In the genomic region with DNA sequence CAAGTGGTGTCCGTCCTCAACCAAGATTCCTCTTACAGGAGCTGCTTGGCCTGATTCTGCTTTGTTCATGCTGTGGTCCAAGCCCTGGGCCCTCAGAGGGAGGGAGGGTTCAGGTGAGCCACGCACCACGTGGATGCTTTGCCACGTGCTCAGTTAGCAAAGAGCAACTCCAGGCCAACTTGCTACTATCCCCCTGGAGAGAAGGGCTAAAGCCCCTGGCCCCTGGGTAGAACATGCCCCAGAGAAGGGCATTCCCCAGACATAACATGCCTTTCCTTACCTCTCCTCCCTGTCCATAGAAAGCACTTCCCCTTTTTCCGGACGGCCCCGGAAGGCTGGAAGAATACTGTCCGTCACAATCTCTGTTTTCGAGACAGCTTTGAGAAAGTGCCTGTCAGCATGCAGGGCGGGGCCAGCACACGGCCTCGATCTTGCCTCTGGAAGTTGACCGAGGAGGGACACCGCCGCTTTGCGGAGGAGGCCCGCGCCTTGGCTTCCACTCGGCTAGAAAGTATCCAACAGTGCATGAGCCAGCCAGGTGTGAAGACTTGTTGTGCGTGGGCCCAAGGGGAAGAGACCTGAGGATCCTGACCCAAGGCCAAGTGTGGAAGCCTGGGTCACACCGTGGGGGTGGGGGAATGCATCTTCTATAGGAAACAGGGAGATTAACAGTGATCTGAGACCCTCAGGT, we compare ENCODE assay signal across 1 cellular context.
TF ChIP-seq lines count a peak whose summit lies in the region.

No MANE protein-coding gene starts in this region.

TF ChIP-seq in GM23338, 12 proteins besides CTCF, POLR2A, EP300 and RAD21:
- TF ChIP-seq, protein P1, sequence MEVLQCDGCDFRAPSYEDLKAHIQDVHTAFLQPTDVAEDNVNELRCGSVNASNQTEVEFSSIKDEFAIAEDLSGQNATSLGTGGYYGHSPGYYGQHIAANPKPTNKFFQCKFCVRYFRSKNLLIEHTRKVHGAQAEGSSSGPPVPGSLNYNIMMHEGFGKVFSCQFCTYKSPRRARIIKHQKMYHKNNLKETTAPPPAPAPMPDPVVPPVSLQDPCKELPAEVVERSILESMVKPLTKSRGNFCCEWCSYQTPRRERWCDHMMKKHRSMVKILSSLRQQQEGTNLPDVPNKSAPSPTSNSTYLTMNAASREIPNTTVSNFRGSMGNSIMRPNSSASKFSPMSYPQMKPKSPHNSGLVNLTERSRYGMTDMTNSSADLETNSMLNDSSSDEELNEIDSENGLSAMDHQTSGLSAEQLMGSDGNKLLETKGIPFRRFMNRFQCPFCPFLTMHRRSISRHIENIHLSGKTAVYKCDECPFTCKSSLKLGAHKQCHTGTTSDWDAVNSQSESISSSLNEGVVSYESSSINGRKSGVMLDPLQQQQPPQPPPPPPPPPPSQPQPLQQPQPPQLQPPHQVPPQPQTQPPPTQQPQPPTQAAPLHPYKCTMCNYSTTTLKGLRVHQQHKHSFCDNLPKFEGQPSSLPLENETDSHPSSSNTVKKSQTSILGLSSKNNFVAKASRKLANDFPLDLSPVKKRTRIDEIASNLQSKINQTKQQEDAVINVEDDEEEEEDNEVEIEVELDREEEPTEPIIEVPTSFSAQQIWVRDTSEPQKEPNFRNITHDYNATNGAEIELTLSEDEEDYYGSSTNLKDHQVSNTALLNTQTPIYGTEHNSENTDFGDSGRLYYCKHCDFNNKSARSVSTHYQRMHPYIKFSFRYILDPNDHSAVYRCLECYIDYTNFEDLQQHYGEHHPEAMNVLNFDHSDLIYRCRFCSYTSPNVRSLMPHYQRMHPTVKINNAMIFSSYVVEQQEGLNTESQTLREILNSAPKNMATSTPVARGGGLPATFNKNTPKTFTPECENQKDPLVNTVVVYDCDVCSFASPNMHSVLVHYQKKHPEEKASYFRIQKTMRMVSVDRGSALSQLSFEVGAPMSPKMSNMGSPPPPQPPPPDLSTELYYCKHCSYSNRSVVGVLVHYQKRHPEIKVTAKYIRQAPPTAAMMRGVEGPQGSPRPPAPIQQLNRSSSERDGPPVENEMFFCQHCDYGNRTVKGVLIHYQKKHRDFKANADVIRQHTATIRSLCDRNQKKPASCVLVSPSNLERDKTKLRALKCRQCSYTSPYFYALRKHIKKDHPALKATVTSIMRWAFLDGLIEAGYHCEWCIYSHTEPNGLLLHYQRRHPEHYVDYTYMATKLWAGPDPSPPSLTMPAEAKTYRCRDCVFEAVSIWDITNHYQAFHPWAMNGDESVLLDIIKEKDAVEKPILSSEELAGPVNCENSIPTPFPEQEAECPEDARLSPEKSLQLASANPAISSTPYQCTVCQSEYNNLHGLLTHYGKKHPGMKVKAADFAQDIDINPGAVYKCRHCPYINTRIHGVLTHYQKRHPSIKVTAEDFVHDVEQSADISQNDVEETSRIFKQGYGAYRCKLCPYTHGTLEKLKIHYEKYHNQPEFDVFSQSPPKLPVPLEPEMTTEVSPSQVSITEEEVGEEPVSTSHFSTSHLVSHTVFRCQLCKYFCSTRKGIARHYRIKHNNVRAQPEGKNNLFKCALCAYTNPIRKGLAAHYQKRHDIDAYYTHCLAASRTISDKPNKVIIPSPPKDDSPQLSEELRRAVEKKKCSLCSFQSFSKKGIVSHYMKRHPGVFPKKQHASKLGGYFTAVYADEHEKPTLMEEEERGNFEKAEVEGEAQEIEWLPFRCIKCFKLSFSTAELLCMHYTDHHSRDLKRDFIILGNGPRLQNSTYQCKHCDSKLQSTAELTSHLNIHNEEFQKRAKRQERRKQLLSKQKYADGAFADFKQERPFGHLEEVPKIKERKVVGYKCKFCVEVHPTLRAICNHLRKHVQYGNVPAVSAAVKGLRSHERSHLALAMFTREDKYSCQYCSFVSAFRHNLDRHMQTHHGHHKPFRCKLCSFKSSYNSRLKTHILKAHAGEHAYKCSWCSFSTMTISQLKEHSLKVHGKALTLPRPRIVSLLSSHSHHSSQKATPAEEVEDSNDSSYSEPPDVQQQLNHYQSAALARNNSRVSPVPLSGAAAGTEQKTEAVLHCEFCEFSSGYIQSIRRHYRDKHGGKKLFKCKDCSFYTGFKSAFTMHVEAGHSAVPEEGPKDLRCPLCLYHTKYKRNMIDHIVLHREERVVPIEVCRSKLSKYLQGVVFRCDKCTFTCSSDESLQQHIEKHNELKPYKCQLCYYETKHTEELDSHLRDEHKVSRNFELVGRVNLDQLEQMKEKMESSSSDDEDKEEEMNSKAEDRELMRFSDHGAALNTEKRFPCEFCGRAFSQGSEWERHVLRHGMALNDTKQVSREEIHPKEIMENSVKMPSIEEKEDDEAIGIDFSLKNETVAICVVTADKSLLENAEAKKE (CRISPR knock-in tag; IDR thresholded peaks at IDR 0.05): no peak
- TF ChIP-seq ZNF331 (CRISPR knock-in tag; IDR thresholded peaks at IDR 0.05; ENCODE audit: low read depth) (no peak), CREB1 (CRISPR knock-in tag; IDR thresholded peaks at IDR 0.05; ENCODE audit: low read depth) (no peak), POLR2AphosphoS5 (IDR thresholded peaks at IDR 0.05; ENCODE audit: low read depth) (no peak), STAT1 (IDR thresholded peaks at IDR 0.05; ENCODE audit: unreplicated experiment) (no peak), JUNB (IDR thresholded peaks at IDR 0.05; ENCODE audit: unreplicated experiment) (no peak), EZH2 (IDR thresholded peaks at IDR 0.05; ENCODE audit: low read depth, unreplicated experiment) (no peak), ZNF114 (CRISPR knock-in tag; IDR thresholded peaks at IDR 0.05) (no peak), NANOG (IDR thresholded peaks at IDR 0.05; ENCODE audit: borderline replicate concordance) (no peak), EZH2phosphoT487 (IDR thresholded peaks at IDR 0.05; ENCODE audit: unreplicated experiment) (no peak)
- TF ChIP-seq, protein P2, sequence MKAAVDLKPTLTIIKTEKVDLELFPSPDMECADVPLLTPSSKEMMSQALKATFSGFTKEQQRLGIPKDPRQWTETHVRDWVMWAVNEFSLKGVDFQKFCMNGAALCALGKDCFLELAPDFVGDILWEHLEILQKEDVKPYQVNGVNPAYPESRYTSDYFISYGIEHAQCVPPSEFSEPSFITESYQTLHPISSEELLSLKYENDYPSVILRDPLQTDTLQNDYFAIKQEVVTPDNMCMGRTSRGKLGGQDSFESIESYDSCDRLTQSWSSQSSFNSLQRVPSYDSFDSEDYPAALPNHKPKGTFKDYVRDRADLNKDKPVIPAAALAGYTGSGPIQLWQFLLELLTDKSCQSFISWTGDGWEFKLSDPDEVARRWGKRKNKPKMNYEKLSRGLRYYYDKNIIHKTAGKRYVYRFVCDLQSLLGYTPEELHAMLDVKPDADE (IDR thresholded peaks at IDR 0.05): no peak
- TF ChIP-seq, protein P3, sequence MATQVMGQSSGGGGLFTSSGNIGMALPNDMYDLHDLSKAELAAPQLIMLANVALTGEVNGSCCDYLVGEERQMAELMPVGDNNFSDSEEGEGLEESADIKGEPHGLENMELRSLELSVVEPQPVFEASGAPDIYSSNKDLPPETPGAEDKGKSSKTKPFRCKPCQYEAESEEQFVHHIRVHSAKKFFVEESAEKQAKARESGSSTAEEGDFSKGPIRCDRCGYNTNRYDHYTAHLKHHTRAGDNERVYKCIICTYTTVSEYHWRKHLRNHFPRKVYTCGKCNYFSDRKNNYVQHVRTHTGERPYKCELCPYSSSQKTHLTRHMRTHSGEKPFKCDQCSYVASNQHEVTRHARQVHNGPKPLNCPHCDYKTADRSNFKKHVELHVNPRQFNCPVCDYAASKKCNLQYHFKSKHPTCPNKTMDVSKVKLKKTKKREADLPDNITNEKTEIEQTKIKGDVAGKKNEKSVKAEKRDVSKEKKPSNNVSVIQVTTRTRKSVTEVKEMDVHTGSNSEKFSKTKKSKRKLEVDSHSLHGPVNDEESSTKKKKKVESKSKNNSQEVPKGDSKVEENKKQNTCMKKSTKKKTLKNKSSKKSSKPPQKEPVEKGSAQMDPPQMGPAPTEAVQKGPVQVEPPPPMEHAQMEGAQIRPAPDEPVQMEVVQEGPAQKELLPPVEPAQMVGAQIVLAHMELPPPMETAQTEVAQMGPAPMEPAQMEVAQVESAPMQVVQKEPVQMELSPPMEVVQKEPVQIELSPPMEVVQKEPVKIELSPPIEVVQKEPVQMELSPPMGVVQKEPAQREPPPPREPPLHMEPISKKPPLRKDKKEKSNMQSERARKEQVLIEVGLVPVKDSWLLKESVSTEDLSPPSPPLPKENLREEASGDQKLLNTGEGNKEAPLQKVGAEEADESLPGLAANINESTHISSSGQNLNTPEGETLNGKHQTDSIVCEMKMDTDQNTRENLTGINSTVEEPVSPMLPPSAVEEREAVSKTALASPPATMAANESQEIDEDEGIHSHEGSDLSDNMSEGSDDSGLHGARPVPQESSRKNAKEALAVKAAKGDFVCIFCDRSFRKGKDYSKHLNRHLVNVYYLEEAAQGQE (IDR thresholded peaks at IDR 0.05; ENCODE audit: unreplicated experiment): no peak
